ENCODE assay signal across 25 cellular contexts in genomic region chr1:216983823-216984222, GRCh38.
"Had no signal": no experiment of that assay in that cellular context is flagged by ENCODE, and none has a peak within 500 bp of the region (broad histone marks: within the 10 kb centered on the region; RNA-seq: fewer than 3 reads in every experiment).

No MANE protein-coding gene starts in this region.

- H3K4me1 Mint-ChIP-seq: activated naive CD8-positive, alpha-beta T cell treated with anti-CD3 and anti-CD28 coated beads, Interleukin-2, amount 10 ng/mL, durations not matched to agents 7 days and 5 days had no signal

- DNase-seq: activated CD4-positive, alpha-beta T cell treated with anti-CD3 and anti-CD28 coated beads for 48 hours; activated CD4-positive, alpha-beta T cell treated with anti-CD3 and anti-CD28 coated beads, Interleukin-2, amount 50 U/mL, for 4 hours; activated CD4-positive, CD25-positive, alpha-beta regulatory T cell treated with anti-CD3 and anti-CD28 coated beads, Interleukin-2, amount 50 U/mL, for 72 hours; activated CD8-positive, alpha-beta memory T cell treated with anti-CD3 and anti-CD28 coated beads, Interleukin-2, amount 50 U/mL, for 48 hours; activated CD8-positive, alpha-beta T cell treated with anti-CD3 and anti-CD28 coated beads, Interleukin-2, amount 10 ng/mL, durations not matched to agents 7 days and 5 days; activated naive CD4-positive, alpha-beta T cell treated with anti-CD3 and anti-CD28 coated beads, Interleukin-2, amount 50 U/mL, for 16 hours; activated naive CD8-positive, alpha-beta T cell treated with anti-CD3 and anti-CD28 coated beads, Interleukin-2, amount 10 ng/mL, durations not matched to agents 7 days and 5 days; activated T-cell treated with anti-CD3 and anti-CD28 coated beads, Interleukin-2, amount 50 U/mL, for 1 hour; adrenal gland; anterior cingulate cortex; IMR-90; KBM-7; NCI-H1092; NCI-H1417; NCI-H1930; NCI-H2171; NCI-H2227 treated with DMSO at 0.1 percent for 48 hours; NCI-H82; NK-92 treated with Interleukin-12 subunit alpha and Interleukin-12 subunit beta, amount 100 ng/mL, for 24 hours; OCI-M1; SHP77 treated with DMSO at 0.1 percent for 48 hours had no signal

- H3K4me3 Mint-ChIP-seq: activated CD8-positive, alpha-beta T cell treated with anti-CD3 and anti-CD28 coated beads, Interleukin-2, amount 10 ng/mL, durations not matched to agents 7 days and 5 days; activated naive CD8-positive, alpha-beta T cell treated with anti-CD3 and anti-CD28 coated beads, Interleukin-2, amount 10 ng/mL, durations not matched to agents 7 days and 5 days; T-helper 1 cell treated with Interleukin-12 subunit alpha and Interleukin-12 subunit beta and Interleukin-4 antibody, amounts not matched to agents 30 μg/mL and 1 μg/mL, for 36 hours; WTC11 had no signal

- H3K4me1 ChIP-seq: adrenal gland had no signal

- H3K4me3 ChIP-seq: adrenal gland had no signal

- H3K27me3 Mint-ChIP-seq: activated naive CD8-positive, alpha-beta T cell treated with anti-CD3 and anti-CD28 coated beads, Interleukin-2, amount 10 ng/mL, durations not matched to agents 7 days and 5 days had no signal

- H3K36me3 Mint-ChIP-seq: activated naive CD8-positive, alpha-beta T cell treated with anti-CD3 and anti-CD28 coated beads, Interleukin-2, amount 10 ng/mL, durations not matched to agents 7 days and 5 days; WTC11 had no signal

- H3K27ac ChIP-seq: adrenal gland, RWPE1 had no signal

- H3K9me3 Mint-ChIP-seq: activated naive CD8-positive, alpha-beta T cell treated with anti-CD3 and anti-CD28 coated beads, Interleukin-2, amount 10 ng/mL, durations not matched to agents 7 days and 5 days; T-helper 1 cell treated with Interleukin-12 subunit alpha and Interleukin-12 subunit beta and Interleukin-4 antibody, amounts not matched to agents 30 μg/mL and 1 μg/mL, for 36 hours had no signal

- H3K27ac Mint-ChIP-seq: activated CD8-positive, alpha-beta T cell treated with anti-CD3 and anti-CD28 coated beads, Interleukin-2, amount 10 ng/mL, durations not matched to agents 7 days and 5 days; activated naive CD8-positive, alpha-beta T cell treated with anti-CD3 and anti-CD28 coated beads, Interleukin-2, amount 10 ng/mL, durations not matched to agents 7 days and 5 days; T-helper 1 cell treated with Interleukin-12 subunit alpha and Interleukin-12 subunit beta and Interleukin-4 antibody, amounts not matched to agents 30 μg/mL and 1 μg/mL, for 36 hours; WTC11 had no signal

- ATAC-seq: activated CD8-positive, alpha-beta T cell treated with anti-CD3 and anti-CD28 coated beads, Interleukin-2, amount 10 ng/mL, durations not matched to agents 7 days and 5 days; Panc1; WTC11 had no signal

- H3K27me3 ChIP-seq: adrenal gland had no signal

- H3K36me3 ChIP-seq: adrenal gland had no signal

- H3K9me3 ChIP-seq: adrenal gland had no signal
